In genomic region chr22:34111210-34111824, GRCh38 we compare ENCODE assay signal across 8 cellular contexts.
DNase-seq lines count a peak whose midpoint lies in the region; ATAC-seq and TF ChIP-seq lines count a peak whose summit lies in the region.

No MANE protein-coding gene starts in this region.

- no peak overlapping the region for H3K27ac Mint-ChIP-seq in chondrocyte (ENCODE audit: unreplicated experiment)

- peaks cover 2% of the 10 kb centered on the region for H3K9me3 Mint-ChIP-seq in chondrocyte (ENCODE audit: low read depth)

- H3K27me3 Mint-ChIP-seq in chondrocyte (ENCODE audit: low read depth) = peaks cover 6% of the 10 kb centered on the region

- H3K27me3 ChIP-seq in AG04450 (ENCODE audit: control insufficient read depth, insufficient read depth, low read length) (no peaks in the 10 kb centered on the region), lung (ENCODE audit: control insufficient read depth, insufficient read depth) (no peaks in the 10 kb centered on the region)
- H3K27me3 ChIP-seq in effector memory CD4-positive, alpha-beta T cell (replicated peaks; ENCODE audit: control insufficient read depth, insufficient read depth, low read length, poor library complexity, severe bottlenecking) = no peaks in the 10 kb centered on the region

- no peaks in the 10 kb centered on the region for H3K4me1 ChIP-seq in lung (ENCODE audit: control insufficient read depth in 2 of 2, insufficient read depth in 2 of 2, low read length in 2 of 2)
- no peaks in the 10 kb centered on the region for H3K4me1 ChIP-seq in effector memory CD4-positive, alpha-beta T cell (ENCODE audit: control insufficient read depth, insufficient read depth, low read length, poor library complexity, severe bottlenecking)

- H3K27ac ChIP-seq in AG04450 (ENCODE audit: low read depth, low read length) (no peak overlapping the region), lung (ENCODE audit: low read depth in 1 of 2, low read length in 1 of 2) (no peak overlapping the region)
- H3K27ac ChIP-seq in effector memory CD4-positive, alpha-beta T cell (ENCODE audit: insufficient read depth, low read length, poor library complexity, severe bottlenecking) = no peak overlapping the region

- 9 to 11% methylated on average over 7 of the region's 7 CpGs for WGBS in lung, 2 donors

- no peaks in the 10 kb centered on the region for H3K36me3 Mint-ChIP-seq in chondrocyte (ENCODE audit: low read depth)

- no peaks in the 10 kb centered on the region for H3K36me3 ChIP-seq in lung (ENCODE audit: control insufficient read depth in 2 of 2, insufficient read depth in 2 of 2, low read length in 2 of 2)
- no peaks in the 10 kb centered on the region for H3K36me3 ChIP-seq in effector memory CD4-positive, alpha-beta T cell (ENCODE audit: control insufficient read depth, insufficient read depth, low read length)

- CTCF ChIA-PET in AG04450 (lab: Charles Lee) = interaction anchor here (0.7 to 2.1 kb wide), 4 partner anchors 188 to 592 kb away, joined by 3 to 14 read pairs (median 4); no protein-coding TSS in a partner anchor

- no peaks in the 10 kb centered on the region for H3K4me1 Mint-ChIP-seq in chondrocyte (ENCODE audit: low read depth)

- H3K4me3 ChIP-seq in AG04450 (ENCODE audit: low read depth, low read length) (no peak overlapping the region), lung (no peak overlapping the region)
- H3K4me3 ChIP-seq in effector memory CD4-positive, alpha-beta T cell (ENCODE audit: insufficient read depth, low read depth, low read length, poor library complexity, severe bottlenecking) = no peak overlapping the region

- DNase-seq in AG04450 (ENCODE audit: low read depth, low spot score) = no peak
- DNase-seq in GM04503 (ENCODE audit: low read depth) = peak; percentile 0
- peak; percentile 67 for DNase-seq in NCI-H82 (lab: John Stamatoyannopoulos, UW)
- no peak for DNase-seq in chondrocyte (ENCODE audit: low spot score)
- DNase-seq in lung (ENCODE audit: low spot score) = no peak
- DNase-seq in NOMO-1 treated with dmso at 0.1 percent for 144 hours (lab: John Stamatoyannopoulos, UW; ENCODE audit: unreplicated experiment) = no peak
- DNase-seq in effector memory CD4-positive, alpha-beta T cell = no peak

- POLR2A ChIA-PET in AG04450 (lab: Yijun Ruan, JAX) = no interaction called here

- no peak for ATAC-seq in lung (ENCODE audit: insufficient read depth, low FRiP score)
- ATAC-seq in HG03521 (IDR thresholded peaks at IDR 0.05; ENCODE audit: unreplicated experiment) = no peak

- TF ChIP-seq CTCF in AG04450 (IDR thresholded peaks at IDR 0.05; ENCODE audit: low read depth, low read length) (peak; percentile 52), chondrocyte (IDR thresholded peaks at IDR 0.05) (peak; percentile 83), lung (IDR thresholded peaks at IDR 0.05; ENCODE audit: control extremely low read depth, extremely low read depth) (peak; percentile 7)

- H3K9me3 ChIP-seq in AG04450 (ENCODE audit: control insufficient read depth, insufficient read depth, low read length) = peaks cover 22% of the 10 kb centered on the region
- H3K9me3 ChIP-seq in lung (ENCODE audit: control insufficient read depth in 2 of 2, insufficient read depth in 1 of 2, low read length in 1 of 2) = no peaks in the 10 kb centered on the region
- H3K9me3 ChIP-seq in effector memory CD4-positive, alpha-beta T cell (ENCODE audit: control insufficient read depth, low read length) = no peaks in the 10 kb centered on the region

- H3K4me3 Mint-ChIP-seq in chondrocyte (ENCODE audit: unreplicated experiment) = no peak overlapping the region

Comparison
In these comparisons a context has a peak if more than half of its experiments do, and no peak if none do; other contexts are left out.
1. DNase-seq: peak in GM04503 (single experiment) and NCI-H82 (single experiment); none in AG04450 (single experiment), chondrocyte (single experiment), lung (single experiment), NOMO-1 treated with dmso at 0.1 percent for 144 hours (single experiment) and effector memory CD4-positive, alpha-beta T cell (0 of 3).
2. CTCF ChIP-seq: peak in every context shown above with its lines; median percentile 83 in chondrocyte; 52 in AG04450; 7 in lung.